ENCODE assay signal across 8 cellular contexts in the genomic region with DNA sequence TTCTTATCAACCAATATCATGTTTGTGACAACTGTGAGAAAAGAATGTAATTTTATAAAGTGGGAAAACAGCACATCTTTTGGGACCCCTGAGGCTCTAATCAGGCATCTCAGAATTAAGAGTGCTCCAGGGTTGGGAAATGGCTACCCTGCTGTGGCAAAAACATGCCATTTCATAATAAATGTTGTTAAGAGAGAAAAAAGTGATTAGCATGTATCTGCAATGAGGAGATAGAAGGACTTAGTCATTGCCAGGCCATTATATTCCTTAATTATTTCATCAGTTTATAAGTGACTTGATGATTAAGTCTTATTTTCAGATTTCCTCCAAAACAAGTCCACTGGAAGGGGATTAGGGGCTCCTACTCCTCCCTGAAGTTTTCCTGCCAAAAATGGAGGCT. TPM values are rescaled to one million over a fixed set of nuclear protein-coding genes. Genes with fewer than 3 reads are reported as not detected.
DNase-seq lines count a peak whose midpoint lies in the region; ATAC-seq, FAIRE-seq and TF ChIP-seq lines count a peak whose summit lies in the region.
"Not testable (repeated sequence)": the region's sequence is repeated elsewhere in the genome, so short reads cannot be mapped to it uniquely, and the experiment has no call there.

No MANE protein-coding gene starts in this region.

- intact Hi-C loops in activated B cell treated with CpG ODN at 0.5 μM for 24 hours (cut with micrococcal nuclease), result loop anchor here (5.0 kb wide), 2 partner anchors 52 to 162 kb away; no protein-coding TSS in a partner anchor
- intact Hi-C loops in GM12878 (cut with micrococcal nuclease; ENCODE audit: unreplicated experiment); lower lobe of right lung (cut with DNase I): not testable (repeated sequence)

- TF ChIP-seq POLR2A in GM12878 (IDR thresholded peaks at IDR 0.05; ENCODE audit: low read depth, low read length); upper lobe of left lung (IDR thresholded peaks at IDR 0.05): not testable (repeated sequence)

- TF ChIP-seq RAD21 in GM12878 (IDR thresholded peaks at IDR 0.05; ENCODE audit: insufficient read depth, low read depth, low read length), result not testable (repeated sequence)

- H3K4me3 Mint-ChIP-seq in activated B cell treated with CpG ODN at 0.5 μM for 24 hours (peak overlapping the region; percentile 93), progenitor cell of endocrine pancreas (ENCODE audit: low read depth) (peak overlapping the region; percentile 86)

- H3K4me1 ChIP-seq in DND-41 (ENCODE audit: insufficient read depth, low read length), result peaks cover 57% of the 10 kb centered on the region
- not testable (repeated sequence) for H3K4me1 ChIP-seq in GM12878 (ENCODE audit: control insufficient read depth, insufficient read depth, low read length); fibroblast of lung (ENCODE audit: control insufficient read depth, extremely low read depth, insufficient read depth, low read length)
- H3K4me1 ChIP-seq in lower lobe of right lung, result peaks cover 25% of the 10 kb centered on the region
- peaks cover 11 to 32% (median 17%) of the 10 kb centered on the region in 4 donors for H3K4me1 ChIP-seq in upper lobe of left lung

- DNase-seq in DND-41; MG63; activated B cell treated with CpG ODN at 0.5 μM for 24 hours; GM12878 (ENCODE audit: low read depth, low spot score); fibroblast of lung (ENCODE audit: low read depth in 2 of 2); lower lobe of right lung; progenitor cell of endocrine pancreas (ENCODE audit: low spot score, unreplicated experiment); upper lobe of left lung: not testable (repeated sequence)

- BruUV-seq in GM12878 (replicated peaks; lab: Mats Ljungman, UMichigan), result not testable (repeated sequence)

- H3K36me3 Mint-ChIP-seq in activated B cell treated with CpG ODN at 0.5 μM for 24 hours (ENCODE audit: low read depth), result peaks cover 12% of the 10 kb centered on the region
- H3K36me3 Mint-ChIP-seq in progenitor cell of endocrine pancreas (ENCODE audit: insufficient read depth), result not testable (repeated sequence)

- POLR2A ChIA-PET in activated B cell treated with CpG ODN at 0.5 μM for 24 hours (lab: Charles Lee), result interaction anchor here (0.6 to 2.4 kb wide), 4 partner anchors 8 to 249 kb away, joined by 3 to 21 read pairs (median 3); no protein-coding TSS in a partner anchor
- POLR2A ChIA-PET in GM12878 (lab: Charles Lee), result interaction anchor here (0.6 to 1.8 kb wide), 2 partner anchors 11 to 52 kb away, joined by 3 to 4 read pairs; no protein-coding TSS in a partner anchor

- not testable (repeated sequence) for FAIRE-seq in GM12878 (lab: Jason Lieb, UNC)

- in situ Hi-C loops in GM12878 (cut with MboI), result not testable (repeated sequence)

- ATAC-seq in DND-41 (ENCODE audit: insufficient read depth, low read depth); activated B cell treated with CpG ODN at 0.5 μM for 24 hours (ENCODE audit: low read depth); GM12878; lower lobe of right lung; upper lobe of left lung (ENCODE audit: low FRiP score in 2 of 2): not testable (repeated sequence)

- H3K4me1 Mint-ChIP-seq in activated B cell treated with CpG ODN at 0.5 μM for 24 hours (peaks cover 52% of the 10 kb centered on the region), progenitor cell of endocrine pancreas (ENCODE audit: low read depth) (peaks cover 46% of the 10 kb centered on the region)

- H3K27ac Mint-ChIP-seq in activated B cell treated with CpG ODN at 0.5 μM for 24 hours (peak overlapping the region; percentile 98), progenitor cell of endocrine pancreas (peak overlapping the region; percentile 99)

- H3K4me2 ChIP-seq in DND-41 (ENCODE audit: insufficient read depth, low read length), result peak overlapping the region; percentile 85
- peak overlapping the region; percentile 69 for H3K4me2 ChIP-seq in GM12878 (ENCODE audit: control insufficient read depth, insufficient read depth)
- H3K4me2 ChIP-seq in fibroblast of lung (ENCODE audit: extremely low read depth, insufficient read depth, low read length), result peak overlapping the region; percentile 83

- not testable (repeated sequence) for H3K27me3 ChIP-seq in DND-41 (ENCODE audit: insufficient read depth, low read length, poor library complexity); MG63; GM12878 (replicated peaks in 1 of 2; ENCODE audit: control insufficient read depth in 2 of 2, insufficient read depth in 2 of 2, low read length in 1 of 2); fibroblast of lung (ENCODE audit: control insufficient read depth, insufficient read depth, low read length); lower lobe of right lung (ENCODE audit: low read depth); upper lobe of left lung

- H4K20me1 ChIP-seq in DND-41 (ENCODE audit: insufficient read depth, low read length); GM12878 (ENCODE audit: control insufficient read depth, insufficient read depth); fibroblast of lung (ENCODE audit: control insufficient read depth, extremely low read depth, insufficient read depth, low read length): not testable (repeated sequence)

- TF ChIP-seq EP300 in GM12878 (IDR thresholded peaks at IDR 0.05; ENCODE audit: borderline replicate concordance in 1 of 2, control insufficient read depth in 1 of 2, low read depth in 2 of 2, low read length in 2 of 2); upper lobe of left lung (IDR thresholded peaks at IDR 0.05): not testable (repeated sequence)

- CTCF ChIA-PET in activated B cell treated with CpG ODN at 0.5 μM for 24 hours (lab: Charles Lee), result not testable (repeated sequence)
- CTCF ChIA-PET in GM12878 (lab: Yijun Ruan, JAX), result interaction anchor here (1.6 kb wide), 1 partner anchor 349 kb away, joined by 3 read pairs; no protein-coding TSS in a partner anchor

- not testable (repeated sequence) for H3K36me3 ChIP-seq in DND-41 (ENCODE audit: insufficient read depth, low read length); GM12878 (ENCODE audit: control insufficient read depth in 2 of 2, insufficient read depth in 2 of 2, low read length in 1 of 2); fibroblast of lung (ENCODE audit: control insufficient read depth, insufficient read depth, low read length); lower lobe of right lung; upper lobe of left lung
- peaks cover 19% of the 10 kb centered on the region for H3K36me3 ChIP-seq in MG63

- SMC1A ChIA-PET in GM12878 (lab: Charles Lee; ENCODE audit: uncharacterized antibody, unreplicated experiment), result interaction anchor here (0.9 to 1.7 kb wide), 3 partner anchors 52 to 282 kb away, joined by 3 to 6 read pairs (median 5); no protein-coding TSS in a partner anchor

- H3K9ac ChIP-seq in DND-41 (ENCODE audit: low read depth, low read length) (peak overlapping the region; percentile 99), GM12878 (ENCODE audit: control insufficient read depth, insufficient read depth, low read length) (peak overlapping the region; percentile 92)
- H3K9ac ChIP-seq in fibroblast of lung (ENCODE audit: insufficient read depth, low read length), result not testable (repeated sequence)

- TF ChIP-seq CTCF in DND-41 (IDR thresholded peaks at IDR 0.05; ENCODE audit: borderline replicate concordance, extremely low read depth, low read length, poor library complexity, severe bottlenecking); activated B cell treated with CpG ODN at 0.5 μM for 24 hours (IDR thresholded peaks at IDR 0.05); GM12878 (IDR thresholded peaks at IDR 0.05 in 2 of 3, conservative IDR thresholded peaks at IDR 0.05 in 1 of 3; ENCODE audit: control insufficient read depth in 2 of 3, extremely low read depth in 1 of 3, insufficient read depth in 1 of 3, low read depth in 3 of 3, low read length in 3 of 3); fibroblast of lung (conservative IDR thresholded peaks at IDR 0.05 in 1 of 2, IDR thresholded peaks at IDR 0.05 in 1 of 2; ENCODE audit: low read depth in 1 of 2, low read length in 2 of 2); lower lobe of right lung (IDR thresholded peaks at IDR 0.05); progenitor cell of endocrine pancreas (IDR thresholded peaks at IDR 0.05; ENCODE audit: unreplicated experiment); upper lobe of left lung (IDR thresholded peaks at IDR 0.05): not testable (repeated sequence)

- not testable (repeated sequence) for H2AFZ ChIP-seq in DND-41 (ENCODE audit: low read depth, low read length); GM12878 (ENCODE audit: control insufficient read depth, low read depth, low read length); fibroblast of lung (ENCODE audit: low read length)

- not testable (repeated sequence) for H3K9me3 Mint-ChIP-seq in activated B cell treated with CpG ODN at 0.5 μM for 24 hours; progenitor cell of endocrine pancreas (ENCODE audit: low read depth)

- peaks cover 79% of the 10 kb centered on the region for H3K79me2 ChIP-seq in DND-41 (ENCODE audit: insufficient read depth, low read length)
- H3K79me2 ChIP-seq in GM12878 (ENCODE audit: control insufficient read depth, insufficient read depth, low read length), result peaks cover 79% of the 10 kb centered on the region
- peaks cover 69% of the 10 kb centered on the region for H3K79me2 ChIP-seq in fibroblast of lung (ENCODE audit: control insufficient read depth, insufficient read depth, low read length)

- H3K27me3 Mint-ChIP-seq in activated B cell treated with CpG ODN at 0.5 μM for 24 hours, progenitor cell of endocrine pancreas: not testable (repeated sequence)

- H3K4me3 ChIP-seq in DND-41 (ENCODE audit: low read depth in 1 of 2, low read length in 2 of 2) (peak overlapping the region in 1 of 2 experiments; percentile 80; a peak in 2 of 4 replicates), MG63 (peak overlapping the region; percentile 80), GM12878 (peak overlapping the region; percentile 69), fibroblast of lung (replicated peaks in 1 of 4; ENCODE audit: control extremely low read depth in 1 of 4, insufficient read depth in 1 of 4, low read depth in 3 of 4, low read length in 4 of 4) (peak overlapping the region in 3 of 4 experiments; percentile 78 to 83 (median 81)), lower lobe of right lung (peak overlapping the region; percentile 70), upper lobe of left lung (peak overlapping the region in 1 of 4 donors; percentile 82)

- H3K9me3 ChIP-seq in DND-41 (ENCODE audit: insufficient read depth, low read length, severe bottlenecking); MG63; GM12878 (replicated peaks; ENCODE audit: control insufficient read depth, insufficient read depth, low read length); fibroblast of lung (ENCODE audit: control insufficient read depth, insufficient read depth, low read depth, low read length); lower lobe of right lung; upper lobe of left lung: not testable (repeated sequence)

- RAD21 ChIA-PET in GM12878 (lab: Charles Lee; ENCODE audit: unreplicated experiment), result interaction anchor here (0.8 to 1.7 kb wide), 4 partner anchors 11 to 325 kb away, joined by 3 to 4 read pairs (median 4); no protein-coding TSS in a partner anchor

- H3K27ac ChIP-seq in DND-41 (ENCODE audit: low read length), result peak overlapping the region; percentile 98
- peak overlapping the region; percentile 93 for H3K27ac ChIP-seq in GM12878 (ENCODE audit: control insufficient read depth, insufficient read depth)
- peak overlapping the region; percentile 77 for H3K27ac ChIP-seq in fibroblast of lung (ENCODE audit: insufficient read depth, low read length)
- peak overlapping the region; percentile 95 for H3K27ac ChIP-seq in lower lobe of right lung
- H3K27ac ChIP-seq in upper lobe of left lung, result peak overlapping the region; percentile 98 to 99 (median 98)

RNA-seq across cellular contexts. Expression of a gene that starts 3.1 kb away (rescaled TPM):
- total RNA-seq in MG63 (2014; rRNA removed; shearing (Covaris generic); ENCODE audit: low replicate concordance), result 15.7 and 22.6 TPM in 2 replicates
- total RNA-seq in activated B cell treated with CpG ODN at 0.5 μM for 24 hours, result 70.0 and 80.3 TPM in 2 replicates
- 213 and 215 TPM in 2 replicates for total RNA-seq in GM12878 (2013; cell fraction: nucleolus; rRNA removed)
- total RNA-seq in GM12878 (2014; rRNA removed), result 40.8 and 45.6 TPM in 2 replicates
- total RNA-seq in GM12878 (2014; rRNA removed; fragmentation: Illumina TruSeq; extraction: Trizol), result 40.2 and 40.5 TPM in 2 replicates
- 76.6 and 81.3 TPM in 2 replicates for total RNA-seq in GM12878 (2021)
- 20.6 TPM for polyA plus RNA-seq in GM12878 (2011; ENCODE audit: low read depth)
- polyA plus RNA-seq in GM12878 (2011; rRNA removed), result 48.1 and 54.3 TPM in 2 replicates
- 37.7 and 55.2 TPM in 2 replicates for polyA plus RNA-seq in GM12878 (2011; cell fraction: cytosol; rRNA removed)
- 47.8 and 55.7 TPM in 2 replicates for polyA plus RNA-seq in GM12878 (2011; cell fraction: nucleus; rRNA removed)
- polyA plus RNA-seq in GM12878 (2012), result 25.9 and 54.1 TPM in 2 replicates
- 54.8 and 62.7 TPM in 2 replicates for polyA plus RNA-seq in GM12878 (2014; fragmentation: Illumina TruSeq; extraction: Trizol)
- polyA plus RNA-seq in GM12878 (2014; fragmentation: Nextera tagmentation; extraction: Ambion mirVana), result 10 to 100 TPM in 1 of 2 experiments, 1 to 10 TPM in 1; 8.5 to 12.4 TPM
- 40.4 and 43.2 TPM in 2 replicates for polyA plus RNA-seq in GM12878 (2014; rRNA removed)
- 10 to 100 TPM; 14.0 to 16.9 TPM for polyA plus RNA-seq in GM12878 (2016; fragmentation: Nextera tagmentation; extraction: Ambion mirVana)
- 87.0 and 96.8 TPM in 2 replicates for polyA minus RNA-seq in GM12878 (2011; rRNA and poly(A)+ RNA removed)
- 42.6 and 44.9 TPM in 2 replicates for polyA minus RNA-seq in GM12878 (2011; cell fraction: cytosol; rRNA and poly(A)+ RNA removed)
- polyA minus RNA-seq in GM12878 (2011; cell fraction: nucleus; rRNA and poly(A)+ RNA removed), result 40.7 and 55.8 TPM in 2 replicates
- 13.4 and 22.0 TPM in 2 replicates for total RNA-seq in fibroblast of lung
- polyA plus RNA-seq in fibroblast of lung, result 12.1 and 14.5 TPM in 2 replicates
- polyA plus RNA-seq in fibroblast of lung (2012), result 11.2 and 15.3 TPM in 2 replicates
- polyA minus RNA-seq in fibroblast of lung (ENCODE audit: low replicate concordance), result 17.7 and 23.5 TPM in 2 replicates
- 44.8 TPM for total RNA-seq in lower lobe of right lung
- 68.4 and 76.3 TPM in 2 replicates for total RNA-seq in progenitor cell of endocrine pancreas
- total RNA-seq in upper lobe of left lung, result 10 to 100 TPM; 18.7 to 38.4 (median 33.9) TPM
